ENCODE assay signal across 10 cellular contexts in genomic region chr15:92636950-92637481, GRCh38. TPM values are rescaled to one million over a fixed set of nuclear protein-coding genes. Genes with fewer than 3 reads are reported as not detected.
DNase-seq lines count a peak whose midpoint lies in the region; ATAC-seq, FAIRE-seq and TF ChIP-seq lines count a peak whose summit lies in the region.
"Had no signal": no experiment of that assay in that cellular context is flagged by ENCODE, and none has a peak within 500 bp of the region (broad histone marks: within the 10 kb centered on the region; RNA-seq: fewer than 3 reads in every experiment).

No MANE protein-coding gene starts in this region.

- H3K4ac ChIP-seq in H1 (replicated peaks; ENCODE audit: insufficient read length, low read depth, low read length) = no peak overlapping the region
- no peak overlapping the region for H3K4ac ChIP-seq in trophoblast cell (ENCODE audit: low read depth, low read length)

- no peak for TF ChIP-seq EP300 in H1 (IDR thresholded peaks at IDR 0.05; ENCODE audit: borderline replicate concordance in 1 of 2, low read depth in 2 of 2, low read length in 2 of 2)

- 83% methylated on average over 6 of the region's 6 CpGs; no CpG with 5 or more reads in 1 of the 2 experiments for WGBS in H1 (ENCODE audit: extremely low coverage in 1 of 2, insufficient coverage in 1 of 2, insufficient read length in 1 of 2, insufficient replicate concordance in 2 of 2, low coverage in 1 of 2, low lambda C conversion rate in 2 of 2, missing lambda C conversion rate in 1 of 2), 2 experiments
- WGBS in trophoblast cell (ENCODE audit: extremely low coverage, insufficient coverage, insufficient read length) = no CpG with 5 or more reads among the region's 6 CpGs

- H2BK20ac ChIP-seq in H1 (ENCODE audit: low read length) = no peak overlapping the region

- H3K36me3 ChIP-seq in H1 (ENCODE audit: control insufficient read depth in 2 of 4, insufficient read depth in 4 of 4, low read length in 3 of 4) (no peaks in the 10 kb centered on the region), trophoblast cell (ENCODE audit: control insufficient read depth in 1 of 2, insufficient read depth in 2 of 2, low read length in 2 of 2) (no peaks in the 10 kb centered on the region), tibial artery (no peaks in the 10 kb centered on the region)

- no peak overlapping the region for H3K14ac ChIP-seq in H1 (ENCODE audit: insufficient read length)
- no peak overlapping the region for H3K14ac ChIP-seq in trophoblast cell (ENCODE audit: low read length)

- no peak overlapping the region for H4K12ac ChIP-seq in trophoblast cell (ENCODE audit: low read depth, low read length)

- no peak overlapping the region for H3K56ac ChIP-seq in H1 (replicated peaks; ENCODE audit: insufficient read length, low read depth, low read length)

- H4K91ac ChIP-seq in H1 (replicated peaks; ENCODE audit: insufficient read length, low read length) (peak overlapping the region; percentile 85), trophoblast cell (ENCODE audit: low read depth, low read length) (no peak overlapping the region)

- H2BK15ac ChIP-seq in H1 (ENCODE audit: low read length) = peak overlapping the region; percentile 93; the same call in 1 of the 2 replicates

- POLR2A ChIA-PET in H1 (lab: Charles Lee; ENCODE audit: partially characterized antibody) = interaction anchor here (1.5 kb wide), 1 partner anchor 15 kb away, joined by 3 read pairs; no protein-coding TSS in a partner anchor

- H3K27ac ChIP-seq in H1 (ENCODE audit: low read depth, low read length) = no peak overlapping the region
- no peak overlapping the region for H3K27ac ChIP-seq in trophoblast cell (ENCODE audit: low read depth, low read length)
- no peak overlapping the region for H3K27ac ChIP-seq in tibial artery

- peaks cover 10% of the 10 kb centered on the region for H3K79me1 ChIP-seq in H1 (ENCODE audit: low read depth, low read length)
- H3K79me1 ChIP-seq in trophoblast cell (ENCODE audit: low read length) = no peaks in the 10 kb centered on the region

- no peak overlapping the region for H3K4me2 ChIP-seq in H1 (ENCODE audit: insufficient read depth in 1 of 2, low read depth in 2 of 2, low read length in 2 of 2)
- H3K4me2 ChIP-seq in trophoblast cell (ENCODE audit: low read length) = no peak overlapping the region

- peak; percentile 62 for DNase-seq in NCI-H146 (lab: John Stamatoyannopoulos, UW)
- no peak for DNase-seq in NCI-H146 treated with DMSO at 0.1 percent for 48 hours (lab: John Stamatoyannopoulos, UW; ENCODE audit: unreplicated experiment)
- DNase-seq in M059J (ENCODE audit: low read depth) = peak; percentile 69
- DNase-seq in H1 (ENCODE audit: low read depth in 1 of 2, low spot score in 2 of 2) = peak in 1 of 2 experiments; percentile 79
- peak; percentile 71 to 74 for DNase-seq in trophoblast cell
- DNase-seq in cerebellar cortex (ENCODE audit: low spot score) = no peak
- DNase-seq in tibial artery = no peak
- DNase-seq: OCI-M1 had no signal

- H3K23me2 ChIP-seq in H1 (ENCODE audit: low read depth, low read length) = 0 out of 2 replicates have a peak, but pooled peaks cover 2% of the 10 kb centered on the region

- H3K9ac ChIP-seq in H1 (replicated peaks in 1 of 4; ENCODE audit: extremely low read depth in 1 of 4, low read depth in 3 of 4, low read length in 3 of 4) = no peak overlapping the region
- H3K9ac ChIP-seq in trophoblast cell (ENCODE audit: low read length) = no peak overlapping the region

- peak overlapping the region; percentile 65; the same call in 1 of the 2 replicates for H3K18ac ChIP-seq in H1 (ENCODE audit: extremely low read depth, low read length)
- H3K18ac ChIP-seq in trophoblast cell (ENCODE audit: low read length) = no peak overlapping the region

- no peak for TF ChIP-seq RAD21 in H1 (IDR thresholded peaks at IDR 0.05 in 1 of 2, conservative IDR thresholded peaks at IDR 0.05 in 1 of 2; ENCODE audit: low read depth in 2 of 2, low read length in 2 of 2)

- no peak overlapping the region for H3K4me3 ChIP-seq in H1 (ENCODE audit: extremely low read depth in 1 of 4, insufficient read depth in 2 of 4, low read depth in 3 of 4, low read length in 4 of 4)
- H3K4me3 ChIP-seq in trophoblast cell (ENCODE audit: low read depth, low read length) = peak overlapping the region; percentile 6
- H3K4me3 ChIP-seq in tibial artery = no peak overlapping the region

- H3K79me2 ChIP-seq in H1 (ENCODE audit: control insufficient read depth in 1 of 2, insufficient read depth in 2 of 2, low read length in 2 of 2) = peaks cover 0 to 26% of the 10 kb centered on the region in 2 experiments; a peak in 2 of 4 replicates
- no peaks in the 10 kb centered on the region for H3K79me2 ChIP-seq in trophoblast cell (ENCODE audit: control insufficient read depth, insufficient read depth, low read length, poor library complexity)

- H2BK120ac ChIP-seq in H1 (replicated peaks; ENCODE audit: low read depth, low read length) = peak overlapping the region; percentile 34
- no peak overlapping the region for H2BK120ac ChIP-seq in trophoblast cell (ENCODE audit: insufficient read depth, low read length, poor library complexity)

- H4K5ac ChIP-seq in H1 (ENCODE audit: insufficient read length, low read depth, low read length) = no peak overlapping the region

- H3K9me3 ChIP-seq in H1 (ENCODE audit: insufficient read depth in 2 of 2, low read depth in 1 of 2, low read length in 1 of 2) = peaks cover 0 to under 1% of the 10 kb centered on the region in 2 experiments; a peak in 1 of 4 replicates
- H3K9me3 ChIP-seq in trophoblast cell (ENCODE audit: insufficient read depth, low read depth, low read length) = no peaks in the 10 kb centered on the region
- H3K9me3 ChIP-seq in tibial artery = peaks cover 0 to 8% (median 0%) of the 10 kb centered on the region in 3 donors

- no peak overlapping the region for H3K23ac ChIP-seq in H1 (ENCODE audit: insufficient read length)
- H3K23ac ChIP-seq in trophoblast cell (ENCODE audit: low read length) = no peak overlapping the region

- H3K4me1 ChIP-seq in H1 (replicated peaks in 1 of 4; ENCODE audit: control insufficient read depth in 3 of 4, insufficient read depth in 4 of 4, low read length in 3 of 4) (peaks cover 0 to 9% (median 6%) of the 10 kb centered on the region in 4 experiments; a peak in 4 of 7 replicates), trophoblast cell (ENCODE audit: control insufficient read depth in 1 of 2, insufficient read depth in 2 of 2, low read length in 2 of 2) (peaks cover 3% of the 10 kb centered on the region in 2 experiments), tibial artery (peaks cover 0 to 42% (median 21%) of the 10 kb centered on the region in 4 donors)

- H2BK12ac ChIP-seq in H1 (ENCODE audit: low read depth, low read length) (peak overlapping the region; percentile 90; the same call in 1 of the 2 replicates), trophoblast cell (ENCODE audit: low read length) (no peak overlapping the region)

- intact Hi-C loops in tibial artery (cut with DNase I; ENCODE audit: low total_unique reads) = no loop called here

- H2AK5ac ChIP-seq in H1 (ENCODE audit: low read depth, low read length) = peak overlapping the region; percentile 93
- H2AK5ac ChIP-seq in trophoblast cell (ENCODE audit: low read length) = no peak overlapping the region

- no peaks in the 10 kb centered on the region for H3K27me3 ChIP-seq in H1 (replicated peaks in 1 of 4; ENCODE audit: control insufficient read depth in 3 of 4, extremely low read depth in 1 of 4, insufficient read depth in 3 of 4, low read length in 3 of 4)
- H3K27me3 ChIP-seq in trophoblast cell (ENCODE audit: insufficient read depth, low read length) = no peaks in the 10 kb centered on the region
- no peaks in the 10 kb centered on the region for H3K27me3 ChIP-seq in tibial artery

- TF ChIP-seq CTCF in H1 (IDR thresholded peaks at IDR 0.05; ENCODE audit: control extremely low read depth in 1 of 3, insufficient read depth in 1 of 3, low read depth in 1 of 3, low read length in 3 of 3) = no peak
- TF ChIP-seq CTCF in tibial artery (IDR thresholded peaks at IDR 0.05) = no peak

- no peaks in the 10 kb centered on the region for H4K20me1 ChIP-seq in H1 (replicated peaks in 1 of 2; ENCODE audit: control insufficient read depth in 1 of 2, insufficient read depth in 2 of 2, low read length in 2 of 2)

- peak; percentile 24 for FAIRE-seq in H1 (lab: Jason Lieb, UNC)
- FAIRE-seq: keratinocyte had no signal

- TF ChIP-seq POLR2A in H1 (IDR thresholded peaks at IDR 0.05; ENCODE audit: control extremely low read depth in 1 of 2, low read depth in 2 of 2, low read length in 2 of 2) = no peak

- H2AFZ ChIP-seq in H1 (ENCODE audit: low read length) (no peak overlapping the region), trophoblast cell (ENCODE audit: insufficient read depth, low read length, poor library complexity) (no peak overlapping the region)

- ATAC-seq in GM21423 (IDR thresholded peaks at IDR 0.05; ENCODE audit: unreplicated experiment) = no peak

- H4K8ac ChIP-seq in H1 (ENCODE audit: extremely low read depth, insufficient read depth, low read length) (no peak overlapping the region; the same call in 1 of the 2 replicates), trophoblast cell (ENCODE audit: low read depth, low read length) (no peak overlapping the region)

- CTCF ChIA-PET in H1 (lab: Charles Lee; ENCODE audit: partially characterized antibody) = interaction anchor here (0.6 to 1.5 kb wide), 5 partner anchors 9 to 117 kb away, joined by 3 read pairs; no protein-coding TSS in a partner anchor

- H2BK5ac ChIP-seq in H1 (ENCODE audit: low read depth, low read length) (peak overlapping the region; percentile 24; the same call in 1 of the 2 replicates), trophoblast cell (ENCODE audit: low read depth, low read length, poor library complexity) (no peak overlapping the region)

TF ChIP-seq in H1, 55 proteins besides CTCF, POLR2A, EP300 and RAD21:
- TF ChIP-seq, protein P1, sequence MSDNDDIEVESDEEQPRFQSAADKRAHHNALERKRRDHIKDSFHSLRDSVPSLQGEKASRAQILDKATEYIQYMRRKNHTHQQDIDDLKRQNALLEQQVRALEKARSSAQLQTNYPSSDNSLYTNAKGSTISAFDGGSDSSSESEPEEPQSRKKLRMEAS (IDR thresholded peaks at IDR 0.05) = peak; percentile 26; the same call in 1 of the 2 replicates
- TF ChIP-seq CREB1 (IDR thresholded peaks at IDR 0.05) = no peak

RNA-seq across cellular contexts. Expression of gene FAM174B, which starts 18.6 kb away (rescaled TPM):
- 19.9 and 20.1 TPM in 2 replicates for total RNA-seq in M059J (2014; rRNA removed; shearing (Covaris generic))
- total RNA-seq in H1 (2021; fragmentation: NEBNext Ultra II Directional; extraction: Animal tissue kit (Norgen Biotek cat#: 25700)) = 35.2 and 35.3 TPM in 2 replicates
- polyA plus RNA-seq in H1 (2011; rRNA removed) = 9.3 and 10.1 TPM in 2 replicates
- polyA plus RNA-seq in H1 (2011; cell fraction: cytosol; rRNA removed) = 9.7 TPM
- polyA plus RNA-seq in H1 (2011; cell fraction: nucleus; rRNA removed) = 13.4 TPM
- 21.5 to 31.3 TPM (median 28.3 TPM) in 4 replicates for polyA plus RNA-seq in H1 (2012, experiment 1 of 2)
- polyA plus RNA-seq in H1 (2012, experiment 2 of 2) = 15.9 TPM
- polyA plus RNA-seq in H1 (2013, experiment 1 of 2) = 20.3 TPM
- 27.1 TPM for polyA plus RNA-seq in H1 (2013, experiment 2 of 2)
- 24.5 and 32.5 TPM in 2 replicates for polyA minus RNA-seq in H1 (2011; rRNA and poly(A)+ RNA removed)
- polyA minus RNA-seq in H1 (2011; cell fraction: cytosol; rRNA and poly(A)+ RNA removed) = 16.4 TPM
- polyA minus RNA-seq in H1 (2011; cell fraction: nucleus; rRNA and poly(A)+ RNA removed) = 13.8 TPM
- polyA plus RNA-seq in trophoblast cell (2013) = 4.7 and 5.0 TPM in 2 replicates

Comparison
In these comparisons a context has a peak if more than half of its experiments do, and no peak if none do; other contexts are left out.
1. DNase-seq: peak in NCI-H146 (single experiment), M059J (single experiment) and trophoblast cell (2 of 2); none in NCI-H146 treated with DMSO at 0.1 percent for 48 hours (single experiment), cerebellar cortex (single experiment) and tibial artery (0 of 2).